Comparison of ENCODE assay signal across 23 cellular contexts in genomic region chr11:61652135-61652534, GRCh38. TPM values are rescaled to one million over a fixed set of nuclear protein-coding genes. Genes with fewer than 3 reads are reported as not detected.
"Had no signal": no experiment of that assay in that cellular context is flagged by ENCODE, and none has a peak within 500 bp of the region (broad histone marks: within the 10 kb centered on the region; RNA-seq: fewer than 3 reads in every experiment).

No MANE protein-coding gene starts in this region.

- H3K9me3 Mint-ChIP-seq: memory B cell; mesothelial cell of epicardium; naive B cell; nephron progenitor cell; stimulated activated naive B cell treated with anti-CD40 and anti-IgM and Interleukin-4, amounts not matched to agents 10 μg/mL and 1 μg/mL and 100 μg/mL, for 72 hours; stimulated activated naive CD8-positive, alpha-beta T cell treated with anti-CD3 and anti-CD28 coated beads, Interleukin-15, amount 100 ng/mL, for 72 hours had no signal

- H3K27me3 ChIP-seq: testis had no signal

- H3K36me3 ChIP-seq: left ventricle myocardium inferior, lower lobe of right lung, tibial nerve had no signal

- H2AFZ ChIP-seq: parathyroid adenoma had no signal

- H3K9me3 ChIP-seq: left ventricle myocardium inferior, lower lobe of right lung, testis, tibial nerve had no signal

- FAIRE-seq: endometrium, frontal cortex, keratinocyte had no signal

- H3K4me3 Mint-ChIP-seq: immature natural killer cell; memory B cell; mesothelial cell of epicardium; naive B cell; nephron progenitor cell; stimulated activated naive B cell treated with anti-CD40 and anti-IgM and Interleukin-4, amounts not matched to agents 10 μg/mL and 1 μg/mL and 100 μg/mL, for 72 hours; stimulated activated naive CD8-positive, alpha-beta T cell treated with anti-CD3 and anti-CD28 coated beads, Interleukin-15, amount 100 ng/mL, for 72 hours had no signal

- H3K4me1 ChIP-seq: parathyroid adenoma, testis, tibial nerve had no signal

- ATAC-seq: esophagus mucosa; lower lobe of right lung; sciatic nerve; stimulated activated naive B cell treated with anti-CD40 and anti-IgM and Interleukin-4, amounts not matched to agents 10 μg/mL and 1 μg/mL and 100 μg/mL, for 72 hours; stimulated activated naive CD8-positive, alpha-beta T cell treated with anti-CD3 and anti-CD28 coated beads, Interleukin-15, amount 100 ng/mL, for 72 hours had no signal

- H3K4me3 ChIP-seq: coronary artery, left ventricle myocardium inferior, lower lobe of right lung, skin epidermis, testis, tibial nerve had no signal

- H3K79me2 ChIP-seq: parathyroid adenoma had no signal

- DNase-seq: cerebellar nuclear complex; effector CD8-positive, alpha-beta T cell; immature natural killer cell; left ventricle myocardium inferior; lower lobe of right lung; naive B cell; nephron progenitor cell; stimulated activated CD4-positive, alpha-beta T cell treated with anti-CD3 and anti-CD28 coated beads, Interleukin-2, amount 100 ng/mL, for 24 hours; stimulated activated CD4-positive, alpha-beta T cell treated with anti-CD3 and anti-CD28 coated beads, Interleukin-4, amount 100 ng/mL, for 4 hours; stimulated activated naive B cell treated with anti-CD40 and anti-IgM and Interleukin-4, amounts not matched to agents 10 μg/mL and 1 μg/mL and 100 μg/mL, for 72 hours; stimulated activated naive CD8-positive, alpha-beta T cell treated with anti-CD3 and anti-CD28 coated beads, Interleukin-15, amount 100 ng/mL, for 72 hours; testis had no signal

- H3K27ac ChIP-seq: coronary artery, left ventricle myocardium inferior, lower lobe of right lung, parathyroid adenoma, skin epidermis, testis, tibial nerve had no signal

- H3K9ac ChIP-seq: parathyroid adenoma had no signal

- H3K27ac Mint-ChIP-seq: immature natural killer cell; memory B cell; mesothelial cell of epicardium; naive B cell; nephron progenitor cell; stimulated activated naive B cell treated with anti-CD40 and anti-IgM and Interleukin-4, amounts not matched to agents 10 μg/mL and 1 μg/mL and 100 μg/mL, for 72 hours; stimulated activated naive CD8-positive, alpha-beta T cell treated with anti-CD3 and anti-CD28 coated beads, Interleukin-15, amount 100 ng/mL, for 72 hours had no signal

- H3K36me3 Mint-ChIP-seq: immature natural killer cell; memory B cell; mesothelial cell of epicardium; naive B cell; stimulated activated naive B cell treated with anti-CD40 and anti-IgM and Interleukin-4, amounts not matched to agents 10 μg/mL and 1 μg/mL and 100 μg/mL, for 72 hours had no signal

- H3K4me1 Mint-ChIP-seq: immature natural killer cell; memory B cell; stimulated activated naive CD8-positive, alpha-beta T cell treated with anti-CD3 and anti-CD28 coated beads, Interleukin-15, amount 100 ng/mL, for 72 hours had no signal

RNA-seq across cellular contexts. Expression of gene DAGLA, which starts 28.1 kb away (rescaled TPM):
- polyA plus RNA-seq: immature natural killer cell had no signal
